22 cellular contexts compared by ENCODE assay signal in genomic region chr2:127095784-127096183, GRCh38. TPM values are rescaled to one million over a fixed set of nuclear protein-coding genes. Genes with fewer than 3 reads are reported as not detected.
A peak's percentile ranks its signal among the peaks of the same experiment; 100 is the strongest.
DNase-seq lines count a peak whose midpoint lies in the region; ATAC-seq and TF ChIP-seq lines count a peak whose summit lies in the region.
"Had no signal": no experiment of that assay in that cellular context is flagged by ENCODE, and none has a peak within 500 bp of the region (broad histone marks: within the 10 kb centered on the region; RNA-seq: fewer than 3 reads in every experiment).

No MANE protein-coding gene starts in this region.

- H3K4me1 ChIP-seq in lower lobe of right lung = peaks cover 21% of the 10 kb centered on the region
- peaks cover 0 to 45% (median 43%) of the 10 kb centered on the region in 4 donors for H3K4me1 ChIP-seq in sigmoid colon
- H3K4me1 ChIP-seq in uterus = peaks cover 0 to 13% of the 10 kb centered on the region in 2 donors
- peaks cover 0 to 27% (median 22%) of the 10 kb centered on the region in 4 donors for H3K4me1 ChIP-seq in tibial artery

- no peaks in the 10 kb centered on the region for H3K27me3 Mint-ChIP-seq in activated CD4-positive, alpha-beta T cell treated with anti-CD3 and anti-CD28 coated beads for 36 hours

- H3K4me1 Mint-ChIP-seq in activated CD4-positive, alpha-beta T cell treated with anti-CD3 and anti-CD28 coated beads for 36 hours = peaks cover 4% of the 10 kb centered on the region

- WGBS in sigmoid colon, 2 donors = 92 to 95% methylated on average over 8 of the region's 8 CpGs

- H3K36me3 Mint-ChIP-seq in activated CD4-positive, alpha-beta T cell treated with anti-CD3 and anti-CD28 coated beads for 36 hours (ENCODE audit: low read depth) = no peaks in the 10 kb centered on the region

- ATAC-seq in activated CD4-positive, alpha-beta T cell treated with anti-CD3 and anti-CD28 coated beads for 36 hours = no peak
- no peak for ATAC-seq in lower lobe of right lung
- no peak for ATAC-seq in HG02938 (IDR thresholded peaks at IDR 0.05; ENCODE audit: unreplicated experiment)
- ATAC-seq in HG03108 (IDR thresholded peaks at IDR 0.05; ENCODE audit: unreplicated experiment) = no peak
- ATAC-seq: activated CD4-positive, CD25-positive, alpha-beta regulatory T cell treated with anti-CD3 and anti-CD28 coated beads, Interleukin-2, amount 50 U/mL, for 24 hours; activated CD8-positive, alpha-beta T cell treated with anti-CD3 and anti-CD28 coated beads, Interleukin-2, amount 10 ng/mL, durations not matched to agents 7 days and 5 days; HCT116 had no signal

- CTCF ChIA-PET in activated CD4-positive, alpha-beta T cell treated with anti-CD3 and anti-CD28 coated beads for 36 hours (lab: Charles Lee) = interaction anchor here (1.1 to 1.2 kb wide), 2 partner anchors 10 to 28 kb away, joined by 3 to 4 read pairs; no protein-coding TSS in a partner anchor

- H3K36me3 ChIP-seq in lower lobe of right lung (no peaks in the 10 kb centered on the region), sigmoid colon (no peaks in the 10 kb centered on the region), uterus (no peaks in the 10 kb centered on the region), tibial artery (no peaks in the 10 kb centered on the region)
- H3K36me3 ChIP-seq: cardiac muscle cell, left ventricle myocardium inferior had no signal

- no peaks in the 10 kb centered on the region for H3K9me3 ChIP-seq in lower lobe of right lung
- no peaks in the 10 kb centered on the region for H3K9me3 ChIP-seq in sigmoid colon
- H3K9me3 ChIP-seq in uterus = no peaks in the 10 kb centered on the region
- H3K9me3 ChIP-seq in tibial artery = no peaks in the 10 kb centered on the region
- H3K9me3 ChIP-seq: left ventricle myocardium inferior had no signal

- no peak overlapping the region for H3K27ac Mint-ChIP-seq in activated CD4-positive, alpha-beta T cell treated with anti-CD3 and anti-CD28 coated beads for 36 hours
- H3K27ac Mint-ChIP-seq: activated CD8-positive, alpha-beta T cell treated with anti-CD3 and anti-CD28 coated beads, Interleukin-2, amount 10 ng/mL, durations not matched to agents 7 days and 5 days had no signal

- peak; percentile 0 for DNase-seq in activated CD4-positive, alpha-beta T cell treated with anti-CD3 and anti-CD28 coated beads for 36 hours
- no peak for DNase-seq in activated CD4-positive, alpha-beta T cell treated with anti-CD3 and anti-CD28 coated beads, Interleukin-2, amount 50 U/mL, for 4 hours
- DNase-seq in lower lobe of right lung (peak; percentile 11), sigmoid colon (peak; percentile 58), uterus (no peak), tibial artery (no peak)
- DNase-seq: activated CD8-positive, alpha-beta T cell treated with anti-CD3 and anti-CD28 coated beads, Interleukin-2, amount 10 ng/mL, durations not matched to agents 7 days and 5 days; activated naive CD4-positive, alpha-beta T cell treated with Interleukin-2 at 50 U/mL for 16 hours; amygdala; GF-D8; Karpas-422; left ventricle myocardium inferior; NCI-H1930; NCI-H2227 treated with DMSO at 0.1 percent for 48 hours; NCI-H748 treated with DMSO at 0.1 percent for 48 hours; SHP77 had no signal

- TF ChIP-seq EP300 in sigmoid colon (IDR thresholded peaks at IDR 0.05) = no peak

- TF ChIP-seq CTCF in lower lobe of right lung (IDR thresholded peaks at IDR 0.05) = no peak
- TF ChIP-seq CTCF in sigmoid colon (IDR thresholded peaks at IDR 0.05) = no peak
- no peak for TF ChIP-seq CTCF in uterus (IDR thresholded peaks at IDR 0.05)
- no peak for TF ChIP-seq CTCF in tibial artery (IDR thresholded peaks at IDR 0.05)

- POLR2A ChIA-PET in activated CD4-positive, alpha-beta T cell treated with anti-CD3 and anti-CD28 coated beads for 36 hours (lab: Charles Lee) = no interaction called here

- intact Hi-C loops in activated CD4-positive, alpha-beta T cell treated with anti-CD3 and anti-CD28 coated beads for 36 hours (cut with DNase I, micrococcal nuclease) = no loop called here
- intact Hi-C loops in lower lobe of right lung (cut with DNase I) (no loop called here), sigmoid colon (cut with DNase I) (no loop called here), uterus (cut with DNase I; ENCODE audit: low total_unique reads) (no loop called here), tibial artery (cut with DNase I; ENCODE audit: low total_unique reads) (no loop called here)

- no peaks in the 10 kb centered on the region for H3K9me3 Mint-ChIP-seq in activated CD4-positive, alpha-beta T cell treated with anti-CD3 and anti-CD28 coated beads for 36 hours (ENCODE audit: low read depth)

- no peak overlapping the region for H3K4me3 Mint-ChIP-seq in activated CD4-positive, alpha-beta T cell treated with anti-CD3 and anti-CD28 coated beads for 36 hours
- H3K4me3 Mint-ChIP-seq: activated CD8-positive, alpha-beta T cell treated with anti-CD3 and anti-CD28 coated beads, Interleukin-2, amount 10 ng/mL, durations not matched to agents 7 days and 5 days had no signal

- TF ChIP-seq POLR2A in sigmoid colon (IDR thresholded peaks at IDR 0.05) (no peak), uterus (IDR thresholded peaks at IDR 0.05) (no peak)

- H3K27me3 ChIP-seq in lower lobe of right lung (ENCODE audit: low read depth) (no peaks in the 10 kb centered on the region), sigmoid colon (no peaks in the 10 kb centered on the region), uterus (no peaks in the 10 kb centered on the region), tibial artery (no peaks in the 10 kb centered on the region)
- H3K27me3 ChIP-seq: cardiac muscle cell had no signal

- H3K4me3 ChIP-seq in lower lobe of right lung = no peak overlapping the region
- no peak overlapping the region for H3K4me3 ChIP-seq in sigmoid colon
- H3K4me3 ChIP-seq in uterus = no peak overlapping the region
- H3K4me3 ChIP-seq in tibial artery = no peak overlapping the region
- H3K4me3 ChIP-seq: cardiac muscle cell, left ventricle myocardium inferior had no signal

- no peak overlapping the region for H3K27ac ChIP-seq in lower lobe of right lung
- H3K27ac ChIP-seq in sigmoid colon = no peak overlapping the region
- peak overlapping the region; percentile 55 to 64 for H3K27ac ChIP-seq in uterus
- no peak overlapping the region for H3K27ac ChIP-seq in tibial artery
- H3K27ac ChIP-seq: 22Rv1, cardiac muscle cell, left ventricle myocardium inferior had no signal

RNA-seq across cellular contexts. Expression of gene BIN1, which starts 11.2 kb away (rescaled TPM):
- 10 to 100 TPM; 65.2 to 71.0 TPM for total RNA-seq in activated CD4-positive, alpha-beta T cell treated with anti-CD3 and anti-CD28 coated beads for 36 hours
- total RNA-seq in lower lobe of right lung = 33.9 TPM
- total RNA-seq in sigmoid colon = 10 to 100 TPM; 36.1 to 57.9 (median 43.2) TPM
- polyA plus RNA-seq in sigmoid colon = 10 to 100 TPM; 20.3 to 52.9 (median 34.8) TPM
- total RNA-seq in uterus = 100 to 1,000 TPM in 1 of 4 donors, 10 to 100 TPM in 3; 41.5 to 112 (median 57.8) TPM

Comparison
In these comparisons a context has a peak if more than half of its experiments do, and no peak if none do; other contexts are left out.
1. DNase-seq: peak in activated CD4-positive, alpha-beta T cell treated with anti-CD3 and anti-CD28 coated beads for 36 hours (single experiment), lower lobe of right lung (single experiment) and sigmoid colon (single experiment); none in activated CD4-positive, alpha-beta T cell treated with anti-CD3 and anti-CD28 coated beads, Interleukin-2, amount 50 U/mL, for 4 hours (0 of 2), uterus (0 of 2) and tibial artery (0 of 2).
2. H3K27ac ChIP-seq: peak in uterus (2 of 2); none in lower lobe of right lung (single experiment), sigmoid colon (0 of 4) and tibial artery (0 of 2).